9 cellular contexts compared by ENCODE assay signal in genomic region chr2:64049633-64050220, GRCh38. TPM values are rescaled to one million over a fixed set of nuclear protein-coding genes. Genes with fewer than 3 reads are reported as not detected.
DNase-seq lines count a peak whose midpoint lies in the region; ATAC-seq and TF ChIP-seq lines count a peak whose summit lies in the region.
"Had no signal": no experiment of that assay in that cellular context is flagged by ENCODE, and none has a peak within 500 bp of the region (broad histone marks: within the 10 kb centered on the region; RNA-seq: fewer than 3 reads in every experiment).

No MANE protein-coding gene starts in this region.

- no peaks in the 10 kb centered on the region for H3K9me2 ChIP-seq in OCI-LY1 (ENCODE audit: low read depth, low read length)

- H4K20me1 ChIP-seq in OCI-LY1 (ENCODE audit: insufficient read depth, low read length) = no peaks in the 10 kb centered on the region

- H3K36me3 Mint-ChIP-seq in natural killer cell treated with Interleukin-12 subunit alpha and Interleukin-12 subunit beta and Interleukin-15 and Interleukin-18, amount 100 ng/mL, for 72 hours = no peaks in the 10 kb centered on the region

- no peak overlapping the region for H3K4me3 Mint-ChIP-seq in natural killer cell treated with Interleukin-12 subunit alpha and Interleukin-12 subunit beta and Interleukin-15 and Interleukin-18, amount 100 ng/mL, for 72 hours

- no peaks in the 10 kb centered on the region for H3K79me2 ChIP-seq in OCI-LY1 (ENCODE audit: insufficient read depth, low read length)

- H3K4me3 ChIP-seq in OCI-LY1 (ENCODE audit: low read depth, low read length, poor library complexity, severe bottlenecking) = no peak overlapping the region

- H2AFZ ChIP-seq in OCI-LY1 (ENCODE audit: low read length) = no peak overlapping the region

- peak overlapping the region; percentile 61 for H3K27ac ChIP-seq in OCI-LY1 (ENCODE audit: low read depth, low read length, poor library complexity, severe bottlenecking)
- H3K27ac ChIP-seq: epithelial cell of prostate had no signal

- H3F3A ChIP-seq in OCI-LY1 (ENCODE audit: insufficient read depth, low read length) = 0 out of 2 replicates have a peak, but pooled peaks cover 6% of the 10 kb centered on the region

- no peaks in the 10 kb centered on the region for H3K9me3 Mint-ChIP-seq in natural killer cell treated with Interleukin-12 subunit alpha and Interleukin-12 subunit beta and Interleukin-15 and Interleukin-18, amount 100 ng/mL, for 72 hours

- H3K27me3 ChIP-seq in OCI-LY1 (ENCODE audit: insufficient read depth, low read length) = no peaks in the 10 kb centered on the region

- peak; percentile 92 for TF ChIP-seq CTCF in OCI-LY1 (IDR thresholded peaks at IDR 0.05; ENCODE audit: low read length)

- peaks cover 67% of the 10 kb centered on the region for H3K4me1 ChIP-seq in OCI-LY1 (ENCODE audit: insufficient read depth, low read length, severe bottlenecking)

- peaks cover 0 to 1% of the 10 kb centered on the region in 2 donors for H3K27me3 Mint-ChIP-seq in natural killer cell treated with Interleukin-12 subunit alpha and Interleukin-12 subunit beta and Interleukin-15 and Interleukin-18, amount 100 ng/mL, for 72 hours

- ATAC-seq in GM21423 (IDR thresholded peaks at IDR 0.05; ENCODE audit: unreplicated experiment) = peak; percentile 86
- ATAC-seq in natural killer cell treated with Interleukin-12 subunit alpha and Interleukin-12 subunit beta and Interleukin-15 and Interleukin-18, amount 100 ng/mL, for 72 hours = peak; percentile 81 to 84

- DNase-seq in DMS153 (lab: John Stamatoyannopoulos, UW) (peak; percentile 75), HuH-7.5 (ENCODE audit: low spot score) (peak; percentile 38), activated T-cell treated with anti-CD3 and anti-CD28 coated beads for 1 hour (ENCODE audit: low read depth) (peak; percentile 45), erythroblast (lab: John Stamatoyannopoulos, UW) (peak; percentile 34 to 56), stromal cell of bone marrow (ENCODE audit: low read depth) (peak; percentile 45)
- peak; percentile 65 for DNase-seq in natural killer cell treated with Interleukin-12 subunit alpha and Interleukin-12 subunit beta and Interleukin-15 and Interleukin-18, amount 100 ng/mL, for 72 hours (ENCODE audit: low spot score)

- H3K9ac ChIP-seq in OCI-LY1 (ENCODE audit: low read length) = no peak overlapping the region

- peaks cover 6 to 7% of the 10 kb centered on the region in 2 donors for H3K4me1 Mint-ChIP-seq in natural killer cell treated with Interleukin-12 subunit alpha and Interleukin-12 subunit beta and Interleukin-15 and Interleukin-18, amount 100 ng/mL, for 72 hours (ENCODE audit: low read depth in 2 of 2)

- no peaks in the 10 kb centered on the region for H3K9me3 ChIP-seq in OCI-LY1 (ENCODE audit: low read length)

- TF ChIP-seq POLR2A in erythroblast (IDR thresholded peaks at IDR 0.05; ENCODE audit: low read length) = no peak

- peak overlapping the region; percentile 23; the same call in 1 of the 2 replicates for H3K4me2 ChIP-seq in OCI-LY1 (ENCODE audit: low read length)

- no peaks in the 10 kb centered on the region for H3K36me3 ChIP-seq in OCI-LY1 (ENCODE audit: insufficient read depth, low read length)

- peak overlapping the region in 1 of 2 donors; percentile 34 for H3K27ac Mint-ChIP-seq in natural killer cell treated with Interleukin-12 subunit alpha and Interleukin-12 subunit beta and Interleukin-15 and Interleukin-18, amount 100 ng/mL, for 72 hours

RNA-seq across cellular contexts. Expression of gene VPS54, which starts 30.5 kb away (rescaled TPM):
- total RNA-seq in natural killer cell treated with Interleukin-12 subunit alpha and Interleukin-12 subunit beta and Interleukin-15 and Interleukin-18, amount 100 ng/mL, for 72 hours = 10 to 100 TPM; 12.8 to 19.7 TPM
